7 cellular contexts compared by ENCODE assay signal in genomic region chr4:56634954-56635353, GRCh38. TPM values are rescaled to one million over a fixed set of nuclear protein-coding genes. Genes with fewer than 3 reads are reported as not detected.
"Had no signal": no experiment of that assay in that cellular context is flagged by ENCODE, and none has a peak within 500 bp of the region (broad histone marks: within the 10 kb centered on the region; RNA-seq: fewer than 3 reads in every experiment).

No MANE protein-coding gene starts in this region.

RNA-seq across cellular contexts. Expression of gene HOPX, which starts 46.1 kb away (rescaled TPM):
- total RNA-seq: GM23248, GM23338, H1, H4, H7, H9, HFFc6 had no signal
- polyA plus RNA-seq: GM23248, GM23338, H1 had no signal
